ENCODE assay signal across 8 cellular contexts in the genomic region with DNA sequence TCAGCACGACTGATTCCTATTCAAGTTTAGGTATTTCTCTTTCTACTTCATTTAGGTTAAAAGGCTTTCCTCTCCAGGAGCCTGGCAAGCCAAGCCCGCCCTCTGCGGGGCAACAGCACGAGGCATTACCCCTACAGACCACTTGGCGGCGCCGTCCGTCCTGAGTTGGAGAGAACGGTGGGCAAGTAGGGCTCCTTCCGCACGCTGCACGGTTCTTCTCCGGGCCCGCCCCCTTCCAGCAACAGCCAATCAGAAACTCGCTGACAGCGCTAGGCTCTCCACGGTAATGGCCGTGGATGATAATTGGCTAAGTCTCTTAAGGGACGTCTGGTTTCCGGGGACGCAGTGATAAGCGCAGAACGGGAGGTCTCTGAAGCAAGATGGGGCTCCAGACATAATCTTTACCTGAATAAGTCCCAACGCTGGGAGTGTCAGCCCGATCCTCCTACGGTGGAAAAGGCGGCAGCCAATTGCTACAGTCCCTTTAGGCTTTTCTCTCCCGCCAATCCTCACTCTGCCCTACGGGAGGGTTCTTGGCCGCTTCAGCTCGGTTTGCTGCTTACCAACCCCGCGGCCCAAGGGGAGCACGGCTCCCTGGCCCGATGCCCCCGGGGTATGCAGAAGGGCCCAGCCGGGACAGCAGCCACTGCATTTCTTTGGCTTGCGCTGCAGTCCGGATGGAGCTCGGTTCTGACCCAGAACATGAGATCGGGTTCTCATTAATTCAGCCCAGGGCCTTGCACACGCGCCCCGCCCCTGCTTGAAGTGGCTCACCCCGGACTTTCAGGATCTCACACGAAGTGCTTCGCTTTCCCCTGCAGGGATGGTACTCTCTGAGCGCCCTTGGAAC.
DNase-seq lines count a peak whose midpoint lies in the region; ATAC-seq lines count a peak whose summit lies in the region.

No MANE protein-coding gene starts in this region.

- H2AK5ac ChIP-seq in mesendoderm (ENCODE audit: low read length): no peak overlapping the region

- no peak overlapping the region for H3K18ac ChIP-seq in mesendoderm (ENCODE audit: low read length)

- H3K4ac ChIP-seq in mesendoderm (ENCODE audit: low read depth, low read length): no peak overlapping the region

- peak overlapping the region; percentile 86 for H3K27ac Mint-ChIP-seq in activated CD8-positive, alpha-beta memory T cell treated with anti-CD3 and anti-CD28 coated beads, Interleukin-2, amount 10 ng/mL, durations not matched to agents 7 days and 5 days

- peak overlapping the region; percentile 86 for H3K9ac ChIP-seq in endocrine pancreas (ENCODE audit: control insufficient read depth, insufficient read depth, low read length)
- peak overlapping the region; percentile 89 for H3K9ac ChIP-seq in mesendoderm (ENCODE audit: low read length)

- H4K8ac ChIP-seq in mesendoderm (ENCODE audit: low read depth, low read length): no peak overlapping the region

- no peaks in the 10 kb centered on the region for H3K79me2 ChIP-seq in mesendoderm (ENCODE audit: control insufficient read depth, insufficient read depth, low read length)

- no peaks in the 10 kb centered on the region for H3K79me1 ChIP-seq in mesendoderm (ENCODE audit: low read length)

- H3K4me3 Mint-ChIP-seq in activated CD8-positive, alpha-beta memory T cell treated with anti-CD3 and anti-CD28 coated beads, Interleukin-2, amount 10 ng/mL, durations not matched to agents 7 days and 5 days: peak overlapping the region; percentile 80

- no peak overlapping the region for H3K23ac ChIP-seq in mesendoderm (ENCODE audit: low read length)

- H3K4me3 ChIP-seq in endocrine pancreas (ENCODE audit: control insufficient read depth, insufficient read depth, low read length) (peak overlapping the region; percentile 79), mesendoderm (ENCODE audit: low read length) (peak overlapping the region; percentile 89)

- H3K36me3 ChIP-seq in endocrine pancreas (ENCODE audit: control insufficient read depth, insufficient read depth, low read length): no peaks in the 10 kb centered on the region
- no peaks in the 10 kb centered on the region for H3K36me3 ChIP-seq in mesendoderm (ENCODE audit: control insufficient read depth, insufficient read depth, low read length)

- H3K4me2 ChIP-seq in mesendoderm (ENCODE audit: low read length): peak overlapping the region; percentile 92

- H3K4me1 Mint-ChIP-seq in activated CD8-positive, alpha-beta memory T cell treated with anti-CD3 and anti-CD28 coated beads, Interleukin-2, amount 10 ng/mL, durations not matched to agents 7 days and 5 days: peaks cover 10% of the 10 kb centered on the region

- H2BK5ac ChIP-seq in mesendoderm (ENCODE audit: low read length): no peak overlapping the region

- peaks cover 5% of the 10 kb centered on the region for H3K4me1 ChIP-seq in endocrine pancreas (ENCODE audit: control insufficient read depth, insufficient read depth, low read length)
- no peaks in the 10 kb centered on the region for H3K4me1 ChIP-seq in mesendoderm (ENCODE audit: control insufficient read depth, low read depth, low read length)

- H2BK120ac ChIP-seq in mesendoderm (ENCODE audit: low read depth, low read length): no peak overlapping the region

- ATAC-seq in GM19467 (IDR thresholded peaks at IDR 0.05; ENCODE audit: unreplicated experiment): peak; percentile 100
- peak; percentile 100 for ATAC-seq in activated CD8-positive, alpha-beta memory T cell treated with anti-CD3 and anti-CD28 coated beads, Interleukin-2, amount 10 ng/mL, durations not matched to agents 7 days and 5 days

- H3K56ac ChIP-seq in mesendoderm (ENCODE audit: low read length): peak overlapping the region; percentile 95

- H3K27ac ChIP-seq in mesendoderm (ENCODE audit: low read depth, low read length): no peak overlapping the region

- no peaks in the 10 kb centered on the region for H3K36me3 Mint-ChIP-seq in activated CD8-positive, alpha-beta memory T cell treated with anti-CD3 and anti-CD28 coated beads, Interleukin-2, amount 10 ng/mL, durations not matched to agents 7 days and 5 days

- WGBS in mesendoderm (ENCODE audit: extremely low coverage, insufficient coverage, low lambda C conversion rate): no CpG with 5 or more reads among the region's 48 CpGs

- H3K27me3 ChIP-seq in endocrine pancreas (ENCODE audit: control insufficient read depth, insufficient read depth, low read length) (no peaks in the 10 kb centered on the region), mesendoderm (ENCODE audit: insufficient read depth, low read length, poor library complexity) (no peaks in the 10 kb centered on the region)

- peak; percentile 71 for DNase-seq in CMK (ENCODE audit: low read depth)
- peak; percentile 89 for DNase-seq in HS-27A (ENCODE audit: low read depth)
- peak; percentile 76 for DNase-seq in NK-92 (lab: John Stamatoyannopoulos, UW; ENCODE audit: unreplicated experiment)
- peak; percentile 98 for DNase-seq in activated CD8-positive, alpha-beta memory T cell treated with anti-CD3 and anti-CD28 coated beads, Interleukin-2, amount 10 ng/mL, durations not matched to agents 7 days and 5 days
- peak; percentile 99 for DNase-seq in mesendoderm
- DNase-seq in stimulated activated CD8-positive, alpha-beta memory T cell treated with anti-CD3 and anti-CD28 coated beads, Interleukin-15, amount 100 ng/mL, for 1 hour (ENCODE audit: low read depth): peak; percentile 94

- no peak overlapping the region for H2BK15ac ChIP-seq in mesendoderm (replicated peaks; ENCODE audit: low read depth)

- no peaks in the 10 kb centered on the region for H3K9me3 Mint-ChIP-seq in activated CD8-positive, alpha-beta memory T cell treated with anti-CD3 and anti-CD28 coated beads, Interleukin-2, amount 10 ng/mL, durations not matched to agents 7 days and 5 days (ENCODE audit: low read depth)

- peaks cover 36% of the 10 kb centered on the region for H3K27me3 Mint-ChIP-seq in activated CD8-positive, alpha-beta memory T cell treated with anti-CD3 and anti-CD28 coated beads, Interleukin-2, amount 10 ng/mL, durations not matched to agents 7 days and 5 days

- CTCF ChIA-PET in activated CD8-positive, alpha-beta memory T cell treated with anti-CD3 and anti-CD28 coated beads, Interleukin-2, amount 10 ng/mL, durations not matched to agents 7 days and 5 days (lab: Charles Lee): interaction anchor here (0.7 to 3.9 kb wide), 12 partner anchors 11 to 519 kb away, joined by 3 to 35 read pairs (median 5); no protein-coding TSS in a partner anchor

- no peak overlapping the region for H4K5ac ChIP-seq in mesendoderm (ENCODE audit: low read length)

- H3K9me3 ChIP-seq in endocrine pancreas (ENCODE audit: control insufficient read depth, low read length): no peaks in the 10 kb centered on the region
